Comparison of ENCODE assay signal across 1 cellular context in the genomic region with DNA sequence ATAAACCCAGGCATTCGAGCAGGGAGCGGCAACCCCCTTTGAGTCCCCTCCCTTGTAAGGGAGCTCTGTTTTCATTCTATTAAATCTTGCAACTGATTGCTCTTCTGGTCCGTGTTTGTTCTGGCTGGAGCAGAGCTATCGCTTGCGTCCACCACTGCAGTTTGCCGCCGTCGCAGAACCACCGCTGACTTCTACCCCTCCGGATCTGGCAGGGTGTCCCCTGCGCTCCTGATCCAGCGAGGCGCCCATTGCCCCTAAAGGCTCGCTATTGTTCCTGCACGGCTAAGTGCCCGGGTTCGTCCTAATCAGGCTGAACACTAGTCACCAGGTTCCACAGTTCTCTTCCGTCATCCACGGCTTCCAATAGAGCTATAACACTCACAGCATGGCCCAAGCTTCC.
TF ChIP-seq lines count a peak whose summit lies in the region.

No MANE protein-coding gene starts in this region.

TF ChIP-seq in GM12878, 131 proteins besides CTCF, POLR2A, EP300 and RAD21:
- peak; percentile 27; the same call in 1 of the 2 replicates for TF ChIP-seq MLLT1 (IDR thresholded peaks at IDR 0.05)
- TF ChIP-seq ZBTB33 (IDR thresholded peaks at IDR 0.05), result 0 out of 2 replicates have a peak, but pooled peaks have one; percentile 23
- TF ChIP-seq RBBP5 (conservative IDR thresholded peaks at IDR 0.05), result no peak
- TF ChIP-seq YY1 (IDR thresholded peaks at IDR 0.05; ENCODE audit: low read depth, low read length), result no peak
- TF ChIP-seq ZSCAN29 (IDR thresholded peaks at IDR 0.05), result no peak
- TF ChIP-seq, protein P1, sequence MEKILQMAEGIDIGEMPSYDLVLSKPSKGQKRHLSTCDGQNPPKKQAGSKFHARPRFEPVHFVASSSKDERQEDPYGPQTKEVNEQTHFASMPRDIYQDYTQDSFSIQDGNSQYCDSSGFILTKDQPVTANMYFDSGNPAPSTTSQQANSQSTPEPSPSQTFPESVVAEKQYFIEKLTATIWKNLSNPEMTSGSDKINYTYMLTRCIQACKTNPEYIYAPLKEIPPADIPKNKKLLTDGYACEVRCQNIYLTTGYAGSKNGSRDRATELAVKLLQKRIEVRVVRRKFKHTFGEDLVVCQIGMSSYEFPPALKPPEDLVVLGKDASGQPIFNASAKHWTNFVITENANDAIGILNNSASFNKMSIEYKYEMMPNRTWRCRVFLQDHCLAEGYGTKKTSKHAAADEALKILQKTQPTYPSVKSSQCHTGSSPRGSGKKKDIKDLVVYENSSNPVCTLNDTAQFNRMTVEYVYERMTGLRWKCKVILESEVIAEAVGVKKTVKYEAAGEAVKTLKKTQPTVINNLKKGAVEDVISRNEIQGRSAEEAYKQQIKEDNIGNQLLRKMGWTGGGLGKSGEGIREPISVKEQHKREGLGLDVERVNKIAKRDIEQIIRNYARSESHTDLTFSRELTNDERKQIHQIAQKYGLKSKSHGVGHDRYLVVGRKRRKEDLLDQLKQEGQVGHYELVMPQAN (conservative IDR thresholded peaks at IDR 0.05), result no peak
- no peak for TF ChIP-seq ZNF274 (IDR thresholded peaks at IDR 0.05; ENCODE audit: insufficient read depth, insufficient read length)
- TF ChIP-seq JUNB (IDR thresholded peaks at IDR 0.05), result no peak
- TF ChIP-seq, protein P2, sequence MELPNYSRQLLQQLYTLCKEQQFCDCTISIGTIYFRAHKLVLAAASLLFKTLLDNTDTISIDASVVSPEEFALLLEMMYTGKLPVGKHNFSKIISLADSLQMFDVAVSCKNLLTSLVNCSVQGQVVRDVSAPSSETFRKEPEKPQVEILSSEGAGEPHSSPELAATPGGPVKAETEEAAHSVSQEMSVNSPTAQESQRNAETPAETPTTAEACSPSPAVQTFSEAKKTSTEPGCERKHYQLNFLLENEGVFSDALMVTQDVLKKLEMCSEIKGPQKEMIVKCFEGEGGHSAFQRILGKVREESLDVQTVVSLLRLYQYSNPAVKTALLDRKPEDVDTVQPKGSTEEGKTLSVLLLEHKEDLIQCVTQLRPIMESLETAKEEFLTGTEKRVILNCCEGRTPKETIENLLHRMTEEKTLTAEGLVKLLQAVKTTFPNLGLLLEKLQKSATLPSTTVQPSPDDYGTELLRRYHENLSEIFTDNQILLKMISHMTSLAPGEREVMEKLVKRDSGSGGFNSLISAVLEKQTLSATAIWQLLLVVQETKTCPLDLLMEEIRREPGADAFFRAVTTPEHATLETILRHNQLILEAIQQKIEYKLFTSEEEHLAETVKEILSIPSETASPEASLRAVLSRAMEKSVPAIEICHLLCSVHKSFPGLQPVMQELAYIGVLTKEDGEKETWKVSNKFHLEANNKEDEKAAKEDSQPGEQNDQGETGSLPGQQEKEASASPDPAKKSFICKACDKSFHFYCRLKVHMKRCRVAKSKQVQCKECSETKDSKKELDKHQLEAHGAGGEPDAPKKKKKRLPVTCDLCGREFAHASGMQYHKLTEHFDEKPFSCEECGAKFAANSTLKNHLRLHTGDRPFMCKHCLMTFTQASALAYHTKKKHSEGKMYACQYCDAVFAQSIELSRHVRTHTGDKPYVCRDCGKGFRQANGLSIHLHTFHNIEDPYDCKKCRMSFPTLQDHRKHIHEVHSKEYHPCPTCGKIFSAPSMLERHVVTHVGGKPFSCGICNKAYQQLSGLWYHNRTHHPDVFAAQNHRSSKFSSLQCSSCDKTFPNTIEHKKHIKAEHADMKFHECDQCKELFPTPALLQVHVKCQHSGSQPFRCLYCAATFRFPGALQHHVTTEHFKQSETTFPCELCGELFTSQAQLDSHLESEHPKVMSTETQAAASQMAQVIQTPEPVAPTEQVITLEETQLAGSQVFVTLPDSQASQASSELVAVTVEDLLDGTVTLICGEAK (IDR thresholded peaks at IDR 0.05; ENCODE audit: borderline replicate concordance), result no peak
- TF ChIP-seq NFIC (IDR thresholded peaks at IDR 0.05; ENCODE audit: low read depth, low read length), result no peak
- no peak for TF ChIP-seq IRF5 (IDR thresholded peaks at IDR 0.05; ENCODE audit: borderline replicate concordance)
